Comparison of ENCODE assay signal across 26 cellular contexts in genomic region chr1:237500566-237500965, GRCh38.
"Had no signal": no experiment of that assay in that cellular context is flagged by ENCODE, and none has a peak within 500 bp of the region (broad histone marks: within the 10 kb centered on the region; RNA-seq: fewer than 3 reads in every experiment).

No MANE protein-coding gene starts in this region.

- DNase-seq: naive thymus-derived CD4-positive, alpha-beta T cell; natural killer cell; occipital lobe; ovary; posterior cingulate gyrus; psoas muscle; right cardiac atrium; spleen; stimulated activated CD4-positive, alpha-beta T cell treated with anti-CD3 and anti-CD28 coated beads, Interleukin-12 subunit alpha, Interleukin-12 subunit beta, amount 100 ng/mL, for 4 hours; stimulated activated CD4-positive, alpha-beta T cell treated with anti-CD3 and anti-CD28 coated beads, Interleukin-2, amount 100 ng/mL, for 24 hours; stimulated activated CD4-positive, alpha-beta T cell treated with anti-CD3 and anti-CD28 coated beads, Interleukin-2, amount 100 ng/mL, for 48 hours; stimulated activated CD4-positive, alpha-beta T cell treated with anti-CD3 and anti-CD28 coated beads, Interleukin-4, amount 100 ng/mL, for 24 hours; stimulated activated naive B cell treated with anti-CD40 and anti-IgM and Interleukin-4, amounts not matched to agents 10 μg/mL and 1 μg/mL and 100 μg/mL, for 72 hours; stimulated activated naive CD4-positive, alpha-beta T cell treated with Interleukin-2 at 50 U/mL for 16 hours; stomach; thyroid gland; transverse colon; upper lobe of right lung; uterus had no signal

- H3K9me3 ChIP-seq: ovary, psoas muscle, spleen, stomach, thoracic aorta, thyroid gland, transverse colon, upper lobe of right lung, uterus had no signal

- H3K4me3 ChIP-seq: neural progenitor cell, ovary, psoas muscle, skin epidermis, smooth muscle cell, spleen, stomach, thoracic aorta, thyroid gland, transverse colon, upper lobe of right lung, uterus had no signal

- H3K27me3 ChIP-seq: neural progenitor cell, ovary, spleen, stomach, thyroid gland, transverse colon, upper lobe of right lung, uterus had no signal

- H3K36me3 ChIP-seq: neural progenitor cell, ovary, spleen, thyroid gland, transverse colon, upper lobe of right lung, uterus had no signal

- H3K4me1 ChIP-seq: neural progenitor cell, parathyroid adenoma, psoas muscle, spleen, stomach, thyroid gland, transverse colon, upper lobe of right lung, uterus had no signal

- H3K27ac ChIP-seq: neural progenitor cell, ovary, parathyroid adenoma, psoas muscle, skin epidermis, spleen, stomach, thoracic aorta, thyroid gland, transverse colon, upper lobe of right lung, uterus had no signal

- H3K4me2 ChIP-seq: neural progenitor cell, smooth muscle cell had no signal

- ATAC-seq: naive thymus-derived CD4-positive, alpha-beta T cell; natural killer cell; psoas muscle; right cardiac atrium; sciatic nerve; stimulated activated effector memory CD8-positive, alpha-beta T cell treated with anti-CD3 and anti-CD28 coated beads, Interleukin-12 subunit alpha, Interleukin-12 subunit beta, amount 100 ng/mL, for 72 hours; stimulated activated naive B cell treated with anti-CD40 and anti-IgM and Interleukin-4, amounts not matched to agents 10 μg/mL and 1 μg/mL and 100 μg/mL, for 72 hours; upper lobe of right lung had no signal
